In genomic region chr2:28952806-28953190, GRCh38 we compare ENCODE assay signal across 1 cellular context.
TF ChIP-seq lines count a peak whose summit lies in the region.

No MANE protein-coding gene starts in this region.

TF ChIP-seq in GM12878, 131 proteins besides CTCF, POLR2A, EP300 and RAD21 (continued from another document):
- no peak for TF ChIP-seq E2F4 (IDR thresholded peaks at IDR 0.05; ENCODE audit: low read depth, low read length)
